25 cellular contexts compared by ENCODE assay signal in genomic region chr6:20532881-20533280, GRCh38.
"Had no signal": no experiment of that assay in that cellular context is flagged by ENCODE, and none has a peak within 500 bp of the region (broad histone marks: within the 10 kb centered on the region; RNA-seq: fewer than 3 reads in every experiment).

No MANE protein-coding gene starts in this region.

- DNase-seq: activated CD4-positive, alpha-beta T cell treated with anti-CD3 and anti-CD28 coated beads, Interleukin-2, amount 10 ng/mL, durations not matched to agents 7 days and 5 days; activated CD8-positive, alpha-beta memory T cell treated with anti-CD3 and anti-CD28 coated beads for 24 hours; activated gamma-delta T cell; activated naive CD4-positive, alpha-beta T cell treated with anti-CD3 and anti-CD28 coated beads, Interleukin-2, amount 50 U/mL, for 16 hours; aorta; colonic mucosa; esophagus squamous epithelium; heart left ventricle; left ventricle myocardium superior; midbrain; nephron progenitor cell; occipital lobe; small intestine; stimulated activated CD4-positive, alpha-beta T cell treated with anti-CD3 and anti-CD28 coated beads, Interleukin-2, amount 100 ng/mL, for 24 hours; stomach had no signal

- H3K27ac ChIP-seq: colonic mucosa, esophagus squamous epithelium, heart left ventricle, stomach, suprapubic skin, tibial nerve, VCaP had no signal

- ATAC-seq: activated CD4-positive, CD25-positive, alpha-beta regulatory T cell treated with anti-CD3 and anti-CD28 coated beads, Interleukin-2, amount 50 U/mL, for 24 hours; heart left ventricle; left ventricle myocardium superior; sciatic nerve; stimulated activated effector memory CD8-positive, alpha-beta T cell treated with anti-CD3 and anti-CD28 coated beads, Interleukin-12 subunit alpha, Interleukin-12 subunit beta, amount 100 ng/mL, for 72 hours had no signal

- H3K4me1 ChIP-seq: colonic mucosa had no signal

- H3K9me3 ChIP-seq: colonic mucosa, esophagus squamous epithelium, heart left ventricle, stomach, suprapubic skin, tibial nerve had no signal

- H3K9me3 Mint-ChIP-seq: activated CD4-positive, alpha-beta T cell treated with anti-CD3 and anti-CD28 coated beads, Interleukin-2, amount 10 ng/mL, durations not matched to agents 7 days and 5 days; central memory CD8-positive, alpha-beta T cell; nephron progenitor cell; stimulated activated effector memory CD8-positive, alpha-beta T cell treated with anti-CD3 and anti-CD28 coated beads, Interleukin-12 subunit alpha, Interleukin-12 subunit beta, amount 100 ng/mL, for 72 hours; T-helper 2 cell treated with Interferon-gamma antibody and Interleukin-4, amounts not matched to agents 5 μg/mL and 100 μg/mL, for 36 hours had no signal

- H3K27me3 Mint-ChIP-seq: central memory CD8-positive, alpha-beta T cell had no signal

- FAIRE-seq: islet of Langerhans, small intestine, urothelium cell line had no signal

- H3K4me3 Mint-ChIP-seq: activated CD4-positive, alpha-beta T cell treated with anti-CD3 and anti-CD28 coated beads, Interleukin-2, amount 10 ng/mL, durations not matched to agents 7 days and 5 days had no signal

- H3K27ac Mint-ChIP-seq: nephron progenitor cell; T-helper 2 cell treated with Interferon-gamma antibody and Interleukin-4, amounts not matched to agents 5 μg/mL and 100 μg/mL, for 36 hours had no signal

- H3K4me3 ChIP-seq: colonic mucosa, esophagus squamous epithelium, stomach, suprapubic skin, tibial nerve had no signal

- H3K36me3 ChIP-seq: colonic mucosa, esophagus squamous epithelium, suprapubic skin had no signal

- H3K27me3 ChIP-seq: colonic mucosa, esophagus squamous epithelium, heart left ventricle, stomach, suprapubic skin, tibial nerve had no signal
